In the genomic region with DNA sequence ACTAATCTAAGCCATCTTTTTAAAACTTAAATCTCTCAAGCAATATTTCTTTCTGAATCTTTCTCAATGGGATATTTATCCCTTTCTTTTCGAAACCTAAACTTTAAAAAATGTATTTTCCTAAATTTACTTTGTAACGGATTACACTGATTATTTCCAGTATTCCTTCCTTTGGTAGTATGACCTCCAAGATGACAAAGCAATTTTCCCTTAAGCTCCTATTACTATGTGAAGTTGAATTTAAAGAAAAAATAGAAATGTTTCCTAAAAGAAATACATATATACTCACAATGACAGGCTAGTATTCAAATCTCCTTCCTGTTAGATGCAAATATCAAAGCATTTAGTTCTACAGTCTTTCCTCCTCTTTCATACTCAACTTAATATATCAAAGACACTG, we compare ENCODE assay signal across 1 cellular context.
TF ChIP-seq lines count a peak whose summit lies in the region.

No MANE protein-coding gene starts in this region.

TF ChIP-seq in GM23338, 12 proteins besides CTCF, POLR2A, EP300 and RAD21 (continued from another document):
- no peak for TF ChIP-seq ZNF462 (CRISPR knock-in tag; IDR thresholded peaks at IDR 0.05)
- no peak for TF ChIP-seq EZH2 (IDR thresholded peaks at IDR 0.05; ENCODE audit: low read depth, unreplicated experiment)
- TF ChIP-seq ZNF114 (CRISPR knock-in tag; IDR thresholded peaks at IDR 0.05) = no peak
- no peak for TF ChIP-seq REST (IDR thresholded peaks at IDR 0.05; ENCODE audit: unreplicated experiment)
- no peak for TF ChIP-seq JUNB (IDR thresholded peaks at IDR 0.05; ENCODE audit: unreplicated experiment)
- no peak for TF ChIP-seq STAT1 (IDR thresholded peaks at IDR 0.05; ENCODE audit: unreplicated experiment)
- TF ChIP-seq ZNF331 (CRISPR knock-in tag; IDR thresholded peaks at IDR 0.05; ENCODE audit: low read depth) = no peak
- TF ChIP-seq, protein P1, sequence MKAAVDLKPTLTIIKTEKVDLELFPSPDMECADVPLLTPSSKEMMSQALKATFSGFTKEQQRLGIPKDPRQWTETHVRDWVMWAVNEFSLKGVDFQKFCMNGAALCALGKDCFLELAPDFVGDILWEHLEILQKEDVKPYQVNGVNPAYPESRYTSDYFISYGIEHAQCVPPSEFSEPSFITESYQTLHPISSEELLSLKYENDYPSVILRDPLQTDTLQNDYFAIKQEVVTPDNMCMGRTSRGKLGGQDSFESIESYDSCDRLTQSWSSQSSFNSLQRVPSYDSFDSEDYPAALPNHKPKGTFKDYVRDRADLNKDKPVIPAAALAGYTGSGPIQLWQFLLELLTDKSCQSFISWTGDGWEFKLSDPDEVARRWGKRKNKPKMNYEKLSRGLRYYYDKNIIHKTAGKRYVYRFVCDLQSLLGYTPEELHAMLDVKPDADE (IDR thresholded peaks at IDR 0.05) = no peak
